ENCODE assay signal across 21 cellular contexts in genomic region chr11:134515081-134515960, GRCh38.
DNase-seq lines count a peak whose midpoint lies in the region; ATAC-seq, FAIRE-seq and TF ChIP-seq lines count a peak whose summit lies in the region.
"Had no signal": no experiment of that assay in that cellular context is flagged by ENCODE, and none has a peak within 500 bp of the region (broad histone marks: within the 10 kb centered on the region; RNA-seq: fewer than 3 reads in every experiment).

No MANE protein-coding gene starts in this region.

- H3K79me1 ChIP-seq in H1 (ENCODE audit: low read depth, low read length): no peaks in the 10 kb centered on the region

- no peaks in the 10 kb centered on the region for H3K36me3 Mint-ChIP-seq in osteocyte (ENCODE audit: unreplicated experiment)
- H3K36me3 Mint-ChIP-seq: activated naive CD4-positive, alpha-beta T cell treated with anti-CD3 and anti-CD28 coated beads, Interleukin-2, amount 50 U/mL, for 72 hours; CD8-positive, alpha-beta memory T cell had no signal

- no peak overlapping the region for H3K56ac ChIP-seq in H1 (replicated peaks; ENCODE audit: insufficient read length, low read depth, low read length)

- no peak overlapping the region for H4K8ac ChIP-seq in H1 (ENCODE audit: extremely low read depth, insufficient read depth, low read length)

- H3K9me3 ChIP-seq in H1 (ENCODE audit: insufficient read depth in 2 of 2, low read depth in 1 of 2, low read length in 1 of 2) (no peaks in the 10 kb centered on the region), smooth muscle cell (replicated peaks; ENCODE audit: low read depth) (no peaks in the 10 kb centered on the region)

- H3K4me1 Mint-ChIP-seq in osteocyte (ENCODE audit: unreplicated experiment): no peaks in the 10 kb centered on the region
- H3K4me1 Mint-ChIP-seq: CD8-positive, alpha-beta memory T cell; nephron had no signal

- no peak overlapping the region for H3K4ac ChIP-seq in H1 (replicated peaks; ENCODE audit: insufficient read length, low read depth, low read length)

- H3K9ac ChIP-seq in H1 (replicated peaks in 1 of 4; ENCODE audit: extremely low read depth in 1 of 4, low read depth in 3 of 4, low read length in 3 of 4): no peak overlapping the region
- no peak overlapping the region for H3K9ac ChIP-seq in smooth muscle cell (ENCODE audit: low read depth)

- TF ChIP-seq RAD21 in H1 (IDR thresholded peaks at IDR 0.05 in 1 of 2, conservative IDR thresholded peaks at IDR 0.05 in 1 of 2; ENCODE audit: low read depth in 2 of 2, low read length in 2 of 2): no peak

- H3K27me3 ChIP-seq in H7 (ENCODE audit: control insufficient read depth, insufficient read depth, low read length) (no peaks in the 10 kb centered on the region), H1 (replicated peaks in 1 of 4; ENCODE audit: control insufficient read depth in 3 of 4, extremely low read depth in 1 of 4, insufficient read depth in 3 of 4, low read length in 3 of 4) (peaks cover 0 to 12% (median 0%) of the 10 kb centered on the region in 4 experiments; a peak in 2 of 7 replicates), smooth muscle cell (ENCODE audit: low read depth) (peaks cover 20% of the 10 kb centered on the region)

- no peak overlapping the region for H2AFZ ChIP-seq in H1 (ENCODE audit: low read length)
- H2AFZ ChIP-seq in smooth muscle cell (ENCODE audit: low read depth): no peak overlapping the region

- H3K4me1 ChIP-seq in H1 (replicated peaks in 1 of 4; ENCODE audit: control insufficient read depth in 3 of 4, insufficient read depth in 4 of 4, low read length in 3 of 4) (peaks cover 0 to 3% (median 0%) of the 10 kb centered on the region in 4 experiments; a peak in 2 of 7 replicates), smooth muscle cell (ENCODE audit: low read depth) (no peaks in the 10 kb centered on the region)

- no peak overlapping the region for H2BK12ac ChIP-seq in H1 (ENCODE audit: low read depth, low read length)

- no peaks in the 10 kb centered on the region for H3K23me2 ChIP-seq in H1 (ENCODE audit: low read depth, low read length)

- H3K79me2 ChIP-seq in H1 (ENCODE audit: control insufficient read depth in 1 of 2, insufficient read depth in 2 of 2, low read length in 2 of 2) (no peaks in the 10 kb centered on the region), smooth muscle cell (ENCODE audit: low read depth) (no peaks in the 10 kb centered on the region)

- no peak overlapping the region for H2BK120ac ChIP-seq in H1 (replicated peaks; ENCODE audit: low read depth, low read length)

- no peak for TF ChIP-seq EP300 in H1 (IDR thresholded peaks at IDR 0.05; ENCODE audit: borderline replicate concordance in 1 of 2, low read depth in 2 of 2, low read length in 2 of 2)

- no peak for TF ChIP-seq POLR2A in H1 (IDR thresholded peaks at IDR 0.05; ENCODE audit: control extremely low read depth in 1 of 2, low read depth in 2 of 2, low read length in 2 of 2)

- H3K27ac ChIP-seq in H1 (ENCODE audit: low read depth, low read length): no peak overlapping the region
- H3K27ac ChIP-seq in smooth muscle cell (ENCODE audit: low read depth): no peak overlapping the region

- ATAC-seq in omental fat pad (ENCODE audit: low FRiP score) (no peak), GM18907 (IDR thresholded peaks at IDR 0.05; ENCODE audit: unreplicated experiment) (no peak)
- ATAC-seq: activated naive CD4-positive, alpha-beta T cell treated with anti-CD3 and anti-CD28 coated beads, Interleukin-2, amount 50 U/mL, for 72 hours; effector memory CD8-positive, alpha-beta T cell; Right ventricle myocardium inferior had no signal

- POLR2A ChIA-PET in H1 (lab: Charles Lee; ENCODE audit: partially characterized antibody): interaction anchor here (1.8 kb wide), 1 partner anchor 17 kb away, joined by 4 read pairs; no protein-coding TSS in a partner anchor

- no peaks in the 10 kb centered on the region for H3F3A ChIP-seq in smooth muscle cell (ENCODE audit: low read depth)

- TF ChIP-seq CTCF in H1 (IDR thresholded peaks at IDR 0.05; ENCODE audit: control extremely low read depth in 1 of 3, insufficient read depth in 1 of 3, low read depth in 1 of 3, low read length in 3 of 3): no peak
- TF ChIP-seq CTCF in omental fat pad (IDR thresholded peaks at IDR 0.05): no peak
- no peak for TF ChIP-seq CTCF in smooth muscle cell (IDR thresholded peaks at IDR 0.05; ENCODE audit: borderline replicate concordance, insufficient read depth, poor library complexity, severe bottlenecking)
- TF ChIP-seq CTCF in osteocyte (IDR thresholded peaks at IDR 0.05): no peak

- H3K9me3 Mint-ChIP-seq in osteocyte (ENCODE audit: unreplicated experiment): no peaks in the 10 kb centered on the region
- H3K9me3 Mint-ChIP-seq: activated naive CD4-positive, alpha-beta T cell treated with anti-CD3 and anti-CD28 coated beads, Interleukin-2, amount 50 U/mL, for 72 hours; effector memory CD8-positive, alpha-beta T cell; H9; nephron had no signal

- H3K18ac ChIP-seq in H1 (ENCODE audit: extremely low read depth, low read length): no peak overlapping the region

- no peak overlapping the region for H3K23ac ChIP-seq in H1 (ENCODE audit: insufficient read length)

- H3K14ac ChIP-seq in H1 (ENCODE audit: insufficient read length): no peak overlapping the region

- no peak for FAIRE-seq in H1 (lab: Jason Lieb, UNC)

- H4K20me1 ChIP-seq in H1 (replicated peaks in 1 of 2; ENCODE audit: control insufficient read depth in 1 of 2, insufficient read depth in 2 of 2, low read length in 2 of 2): peaks cover 0 to 1% of the 10 kb centered on the region in 2 experiments
- no peaks in the 10 kb centered on the region for H4K20me1 ChIP-seq in smooth muscle cell (ENCODE audit: low read depth)

- H3K36me3 ChIP-seq in H7 (replicated peaks; ENCODE audit: control insufficient read depth, insufficient read depth, low read length) (no peaks in the 10 kb centered on the region), H1 (ENCODE audit: control insufficient read depth in 2 of 4, insufficient read depth in 4 of 4, low read length in 3 of 4) (no peaks in the 10 kb centered on the region), smooth muscle cell (ENCODE audit: low read depth) (no peaks in the 10 kb centered on the region)

- no peak overlapping the region for H4K91ac ChIP-seq in H1 (replicated peaks; ENCODE audit: insufficient read length, low read length)

- H2BK15ac ChIP-seq in H1 (ENCODE audit: low read length): peak overlapping the region; percentile 61; the same call in 1 of the 2 replicates

- no peak overlapping the region for H3K4me3 Mint-ChIP-seq in osteocyte (ENCODE audit: unreplicated experiment)
- H3K4me3 Mint-ChIP-seq: CD8-positive, alpha-beta memory T cell; effector memory CD8-positive, alpha-beta T cell; H9; nephron had no signal

- H4K5ac ChIP-seq in H1 (ENCODE audit: insufficient read length, low read depth, low read length): no peak overlapping the region

- peaks cover 9% of the 10 kb centered on the region for H3K27me3 Mint-ChIP-seq in osteocyte (ENCODE audit: unreplicated experiment)

- H3K27ac Mint-ChIP-seq in osteocyte (ENCODE audit: unreplicated experiment): no peak overlapping the region
- H3K27ac Mint-ChIP-seq: activated naive CD4-positive, alpha-beta T cell treated with anti-CD3 and anti-CD28 coated beads, Interleukin-2, amount 50 U/mL, for 72 hours; CD8-positive, alpha-beta memory T cell; nephron had no signal

- H2BK20ac ChIP-seq in H1 (ENCODE audit: low read length): no peak overlapping the region

- in situ Hi-C loops in G401 (cut with HindIII; ENCODE audit: low sequenced_read_pairs): no loop called here

- no peak overlapping the region for H2AK5ac ChIP-seq in H1 (ENCODE audit: low read depth, low read length)

- H2BK5ac ChIP-seq in H1 (ENCODE audit: low read depth, low read length): no peak overlapping the region

- 94% methylated on average over 19 of the region's 26 CpGs; no CpG with 5 or more reads in 1 of the 2 experiments for WGBS in H1 (ENCODE audit: extremely low coverage in 1 of 2, insufficient coverage in 1 of 2, insufficient read length in 1 of 2, insufficient replicate concordance in 2 of 2, low coverage in 1 of 2, low lambda C conversion rate in 2 of 2, missing lambda C conversion rate in 1 of 2), 2 experiments
- WGBS in smooth muscle cell (ENCODE audit: low lambda C conversion rate): 86% methylated on average over 26 of the region's 26 CpGs

- DNase-seq in G401 (ENCODE audit: low spot score) (peak; percentile 11), H7 (peak; percentile 29), H1 (ENCODE audit: low read depth in 1 of 2, low spot score in 2 of 2) (no peak), omental fat pad (ENCODE audit: low spot score) (peak; percentile 10), smooth muscle cell (lab: John Stamatoyannopoulos, UW; ENCODE audit: unreplicated experiment) (no peak), osteocyte (ENCODE audit: extremely low spot score, unreplicated experiment) (no peak)
- DNase-seq: activated CD4-positive, alpha-beta T cell treated with anti-CD3 and anti-CD28 coated beads for 1 hour; activated T-cell treated with anti-CD3 and anti-CD28 coated beads, Interleukin-2, amount 50 U/mL, for 48 hours; effector memory CD8-positive, alpha-beta T cell; GF-D8; H9; NCI-H1436 treated with DMSO at 0.1 percent for 48 hours; NCI-H524 treated with DMSO at 0.1 percent for 48 hours; stimulated activated CD4-positive, alpha-beta T cell treated with anti-CD3 and anti-CD28 coated beads, Interleukin-2, amount 100 ng/mL, for 48 hours; stimulated activated naive CD4-positive, alpha-beta T cell; T-helper 9 cell had no signal

- no peak overlapping the region for H3K4me2 ChIP-seq in H1 (ENCODE audit: insufficient read depth in 1 of 2, low read depth in 2 of 2, low read length in 2 of 2)
- H3K4me2 ChIP-seq in smooth muscle cell: no peak overlapping the region

- CTCF ChIA-PET in H1 (lab: Charles Lee; ENCODE audit: partially characterized antibody): interaction anchor here (1.1 to 1.7 kb wide), 2 partner anchors 45 to 101 kb away, joined by 3 to 4 read pairs; no protein-coding TSS in a partner anchor

- no peak overlapping the region for H3K4me3 ChIP-seq in H7 (ENCODE audit: insufficient read depth, low read depth, low read length)
- no peak overlapping the region for H3K4me3 ChIP-seq in H1 (ENCODE audit: extremely low read depth in 1 of 4, insufficient read depth in 2 of 4, low read depth in 3 of 4, low read length in 4 of 4)
- H3K4me3 ChIP-seq in smooth muscle cell: no peak overlapping the region

TF ChIP-seq in H1, 55 proteins besides CTCF, POLR2A, EP300 and RAD21 (continues in another document):
- TF ChIP-seq TCF12 (IDR thresholded peaks at IDR 0.05; ENCODE audit: low read depth, low read length) (no peak), POLR2AphosphoS5 (IDR thresholded peaks at IDR 0.05; ENCODE audit: low read depth, low read length) (no peak), RXRA (IDR thresholded peaks at IDR 0.05; ENCODE audit: insufficient read depth, low read depth, low read length) (no peak), SIX5 (IDR thresholded peaks at IDR 0.05; ENCODE audit: low read depth, low read length) (no peak), TEAD4 (IDR thresholded peaks at IDR 0.05; ENCODE audit: low read depth, low read length) (no peak), SIRT6 (IDR thresholded peaks at IDR 0.05; ENCODE audit: low read length) (no peak), RFX5 (IDR thresholded peaks at IDR 0.05; ENCODE audit: borderline replicate concordance, low read depth, low read length) (no peak), BRCA1 (IDR thresholded peaks at IDR 0.05; ENCODE audit: low read depth, low read length) (no peak)

Comparison
In these comparisons a context has a peak if more than half of its experiments do, and no peak if none do; other contexts are left out.
1. DNase-seq: peak in G401 (single experiment), H7 (single experiment) and omental fat pad (single experiment); none in H1 (0 of 2), smooth muscle cell (single experiment) and osteocyte (single experiment).